In the genomic region with DNA sequence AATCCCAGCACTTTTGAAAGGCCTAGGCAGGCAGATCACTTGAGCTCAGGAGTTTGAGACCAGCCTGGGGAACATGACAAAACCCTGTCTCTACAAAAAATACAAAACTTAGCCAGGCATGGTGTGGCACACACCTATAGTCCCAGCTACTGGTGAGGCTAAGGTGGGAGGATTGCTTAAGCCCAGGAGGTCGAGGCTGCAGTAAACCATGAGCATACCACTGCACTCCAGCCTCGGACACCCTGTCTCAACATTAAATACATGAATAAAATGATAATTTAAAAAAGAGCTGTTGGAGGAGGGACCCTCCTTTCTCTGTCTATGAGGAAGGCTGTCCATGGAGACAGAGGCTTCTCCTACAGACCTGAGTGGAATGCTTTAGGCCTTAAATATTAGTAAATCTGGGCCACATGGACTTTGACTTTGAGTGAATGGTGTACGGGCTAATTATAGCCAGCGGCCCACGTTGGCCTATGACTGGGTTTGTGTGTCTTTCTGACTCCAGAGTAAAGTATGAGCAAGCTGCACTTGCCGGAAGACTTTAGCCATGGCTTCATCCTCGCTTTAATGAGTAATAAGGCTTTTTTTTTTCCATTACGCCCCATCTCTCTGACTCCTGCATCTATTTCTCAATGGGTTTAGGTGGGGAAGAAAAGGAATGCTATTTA, we compare ENCODE assay signal across 15 cellular contexts. TPM values are rescaled to one million over a fixed set of nuclear protein-coding genes. Genes with fewer than 3 reads are reported as not detected.
DNase-seq lines count a peak whose midpoint lies in the region; ATAC-seq and TF ChIP-seq lines count a peak whose summit lies in the region.
"Had no signal": no experiment of that assay in that cellular context is flagged by ENCODE, and none has a peak within 500 bp of the region (broad histone marks: within the 10 kb centered on the region; RNA-seq: fewer than 3 reads in every experiment).

No MANE protein-coding gene starts in this region.

- peaks cover 19% of the 10 kb centered on the region for H3K4me1 Mint-ChIP-seq in chondrocyte (ENCODE audit: low read depth)

- H2BK15ac ChIP-seq in mesenchymal stem cell (ENCODE audit: low read depth, poor library complexity, severe bottlenecking): no peak overlapping the region

- peaks cover 0 to 12% of the 10 kb centered on the region in 2 experiments for H3K36me3 ChIP-seq in mesenchymal stem cell (ENCODE audit: control insufficient read depth in 1 of 2, insufficient read depth in 2 of 2, low read depth in 1 of 2, low read length in 2 of 2)
- H3K36me3 ChIP-seq: BLaER1 had no signal

- no peaks in the 10 kb centered on the region for H3K9me3 ChIP-seq in mesenchymal stem cell (ENCODE audit: control insufficient read depth, low read length)
- H3K9me3 ChIP-seq: BLaER1 had no signal

- no peak overlapping the region for H2BK12ac ChIP-seq in mesenchymal stem cell (ENCODE audit: low read length in 2 of 2)

- H3K4me1 ChIP-seq in mesenchymal stem cell (ENCODE audit: control insufficient read depth, insufficient read depth, low read depth, low read length): peaks cover 15% of the 10 kb centered on the region
- H3K4me1 ChIP-seq: BLaER1 had no signal

- H4K8ac ChIP-seq in mesenchymal stem cell (ENCODE audit: low read length): no peak overlapping the region

- H3K79me1 ChIP-seq in mesenchymal stem cell (replicated peaks; ENCODE audit: low read length, poor library complexity, severe bottlenecking): peaks cover 9% of the 10 kb centered on the region

- H3K4me3 Mint-ChIP-seq in chondrocyte (ENCODE audit: unreplicated experiment): no peak overlapping the region
- H3K4me3 Mint-ChIP-seq: IgD-negative memory B cell, neural crest cell had no signal

- ATAC-seq in GM19351 (IDR thresholded peaks at IDR 0.05; ENCODE audit: unreplicated experiment) (no peak), HG02885 (IDR thresholded peaks at IDR 0.05; ENCODE audit: poor library complexity, unreplicated experiment) (no peak)

- no peak overlapping the region for H2BK5ac ChIP-seq in mesenchymal stem cell (ENCODE audit: low read depth, low read length, poor library complexity, severe bottlenecking)

- H3K4me3 ChIP-seq in mesenchymal stem cell (ENCODE audit: insufficient read depth in 1 of 2, low read depth in 1 of 2, low read length in 2 of 2): no peak overlapping the region
- H3K4me3 ChIP-seq: BLaER1 had no signal

- H2AK5ac ChIP-seq in mesenchymal stem cell (ENCODE audit: low read length, severe bottlenecking): no peak overlapping the region

- no peak overlapping the region for H3K18ac ChIP-seq in mesenchymal stem cell (ENCODE audit: low read depth in 1 of 2, low read length in 2 of 2)

- TF ChIP-seq CTCF in chondrocyte (IDR thresholded peaks at IDR 0.05): no peak

- H3K9ac ChIP-seq in mesenchymal stem cell (ENCODE audit: low read length): peak overlapping the region; percentile 78
- H3K9ac ChIP-seq: BLaER1 had no signal

- no peaks in the 10 kb centered on the region for H3K27me3 Mint-ChIP-seq in chondrocyte (ENCODE audit: low read depth)

- no peak overlapping the region for H2BK120ac ChIP-seq in mesenchymal stem cell (ENCODE audit: low read depth, low read length)

- no peak overlapping the region for H2AFZ ChIP-seq in mesenchymal stem cell (ENCODE audit: low read depth, low read length)

- no peaks in the 10 kb centered on the region for H3K27me3 ChIP-seq in mesenchymal stem cell (ENCODE audit: control insufficient read depth in 1 of 2, insufficient read depth in 1 of 2, low read length in 2 of 2)
- H3K27me3 ChIP-seq: BLaER1 had no signal

- peak overlapping the region; percentile 89 for H3K27ac Mint-ChIP-seq in chondrocyte (ENCODE audit: unreplicated experiment)
- H3K27ac Mint-ChIP-seq: IgD-negative memory B cell had no signal

- no peak overlapping the region for H3K23ac ChIP-seq in mesenchymal stem cell (ENCODE audit: low read length in 2 of 2)

- peak overlapping the region; percentile 88 for H3K27ac ChIP-seq in mesenchymal stem cell (ENCODE audit: low read length, poor library complexity, severe bottlenecking)
- H3K27ac ChIP-seq: BLaER1 had no signal

- peaks cover 5% of the 10 kb centered on the region for H3K36me3 Mint-ChIP-seq in chondrocyte (ENCODE audit: low read depth)

- no peak overlapping the region for H4K91ac ChIP-seq in mesenchymal stem cell (ENCODE audit: low read length)

- no peak overlapping the region for H3K14ac ChIP-seq in mesenchymal stem cell (ENCODE audit: low read length in 2 of 2)

- WGBS in mesenchymal stem cell: 57% methylated on average over 5 of the region's 8 CpGs

- H3K4me2 ChIP-seq in mesenchymal stem cell (ENCODE audit: low read length, poor library complexity, severe bottlenecking): no peak overlapping the region
- H3K4me2 ChIP-seq: BLaER1 had no signal

- H3K9me3 Mint-ChIP-seq in chondrocyte (ENCODE audit: low read depth): no peaks in the 10 kb centered on the region
- H3K9me3 Mint-ChIP-seq: IgD-negative memory B cell, neural crest cell had no signal

- H3K4ac ChIP-seq in mesenchymal stem cell (ENCODE audit: low read depth in 1 of 2, low read length in 2 of 2): no peak overlapping the region

- DNase-seq in AG08395 (ENCODE audit: low spot score) (peak; percentile 97), HuH-7 (ENCODE audit: low spot score) (peak; percentile 48), chondrocyte (ENCODE audit: low spot score) (no peak), mesenchymal stem cell (peak; percentile 93), COLO668 (lab: John Stamatoyannopoulos, UW; ENCODE audit: unreplicated experiment) (no peak)
- DNase-seq in activated effector memory CD4-positive, alpha-beta T cell treated with Interleukin-2 at 50 U/mL for 16 hours: no peak
- DNase-seq: activated CD4-positive, alpha-beta T cell treated with anti-CD3 and anti-CD28 coated beads for 4 hours; caudate nucleus; GDM1; kidney glomerular epithelial cell had no signal

RNA-seq across cellular contexts. Expression of gene RAB3B, which starts 21.3 kb away (rescaled TPM):
- 15.3 to 33.9 TPM (median 32.8 TPM) in 3 replicates for total RNA-seq in chondrocyte
- 5.2 TPM for polyA plus RNA-seq in mesenchymal stem cell (2013, experiment 1 of 2)
- 4.9 TPM for polyA plus RNA-seq in mesenchymal stem cell (2013, experiment 2 of 2)
- polyA plus RNA-seq: IgD-negative memory B cell had no signal

Comparison
In these comparisons a context has a peak if more than half of its experiments do, and no peak if none do; other contexts are left out.
1. DNase-seq: peak in AG08395 (single experiment), HuH-7 (single experiment) and mesenchymal stem cell (single experiment); none in chondrocyte (single experiment), COLO668 (single experiment) and activated effector memory CD4-positive, alpha-beta T cell treated with Interleukin-2 at 50 U/mL for 16 hours (single experiment).